Comparison of ENCODE assay signal across 9 cellular contexts in genomic region chr12:111056618-111057521, GRCh38. TPM values are rescaled to one million over a fixed set of nuclear protein-coding genes. Genes with fewer than 3 reads are reported as not detected.
DNase-seq lines count a peak whose midpoint lies in the region; ATAC-seq, FAIRE-seq and TF ChIP-seq lines count a peak whose summit lies in the region.
"Had no signal": no experiment of that assay in that cellular context is flagged by ENCODE, and none has a peak within 500 bp of the region (broad histone marks: within the 10 kb centered on the region; RNA-seq: fewer than 3 reads in every experiment).

No MANE protein-coding gene starts in this region.

- POLR2A ChIA-PET in H1 (lab: Charles Lee; ENCODE audit: partially characterized antibody), result interaction anchor here (1.1 kb wide), 1 partner anchor 94 kb away, joined by 4 read pairs; no protein-coding TSS in a partner anchor

- no peak overlapping the region; the same call in 1 of the 2 replicates for H4K8ac ChIP-seq in H1 (ENCODE audit: extremely low read depth, insufficient read depth, low read length)

- H3K4me1 ChIP-seq in H1 (replicated peaks in 1 of 4; ENCODE audit: control insufficient read depth in 3 of 4, insufficient read depth in 4 of 4, low read length in 3 of 4) (peaks cover 0 to 14% (median 9%) of the 10 kb centered on the region in 4 experiments; a peak in 5 of 7 replicates), thyroid gland (no peaks in the 10 kb centered on the region)

- no peak overlapping the region for H3K4ac ChIP-seq in H1 (replicated peaks; ENCODE audit: insufficient read length, low read depth, low read length)

- H3K56ac ChIP-seq in H1 (replicated peaks; ENCODE audit: insufficient read length, low read depth, low read length), result no peak overlapping the region

- FAIRE-seq in H1 (lab: Jason Lieb, UNC), result no peak

- no peak overlapping the region for H3K14ac ChIP-seq in H1 (ENCODE audit: insufficient read length)

- H3K27me3 ChIP-seq in H1 (replicated peaks in 1 of 4; ENCODE audit: control insufficient read depth in 3 of 4, extremely low read depth in 1 of 4, insufficient read depth in 3 of 4, low read length in 3 of 4), result no peaks in the 10 kb centered on the region; a peak in 1 of 7 replicates
- H3K27me3 ChIP-seq in thyroid gland, result no peaks in the 10 kb centered on the region
- H3K27me3 ChIP-seq: heart right ventricle had no signal

- peaks cover 0 to 10% of the 10 kb centered on the region in 2 experiments; a peak in 1 of 4 replicates for H3K79me2 ChIP-seq in H1 (ENCODE audit: control insufficient read depth in 1 of 2, insufficient read depth in 2 of 2, low read length in 2 of 2)

- CTCF ChIA-PET in H1 (lab: Charles Lee; ENCODE audit: partially characterized antibody), result interaction anchor here (0.9 to 1.5 kb wide), 4 partner anchors 16 to 126 kb away, joined by 3 read pairs; no protein-coding TSS in a partner anchor

- peaks cover 2 to 9% of the 10 kb centered on the region in 2 experiments for H4K20me1 ChIP-seq in H1 (replicated peaks in 1 of 2; ENCODE audit: control insufficient read depth in 1 of 2, insufficient read depth in 2 of 2, low read length in 2 of 2)

- no peak overlapping the region for H3K23ac ChIP-seq in H1 (ENCODE audit: insufficient read length)

- no peak for DNase-seq in H1 (ENCODE audit: low read depth in 1 of 2, low spot score in 2 of 2)
- DNase-seq in stimulated activated CD8-positive, alpha-beta memory T cell treated with anti-CD3 and anti-CD28 coated beads, Interleukin-15, amount 100 ng/mL, for 48 hours (ENCODE audit: low read depth in 2 of 2), result peak; percentile 45 to 58
- DNase-seq in DMS53 treated with DMSO at 0.1 percent for 48 hours (lab: John Stamatoyannopoulos, UW; ENCODE audit: unreplicated experiment), result no peak
- no peak for DNase-seq in thyroid gland
- DNase-seq in EL, result no peak
- DNase-seq in DMS79 (lab: John Stamatoyannopoulos, UW), result no peak
- DNase-seq: heart right ventricle had no signal

- H2BK5ac ChIP-seq in H1 (ENCODE audit: low read depth, low read length), result peak overlapping the region; percentile 78

- H3K23me2 ChIP-seq in H1 (ENCODE audit: low read depth, low read length), result 0 out of 2 replicates have a peak, but pooled peaks cover 2% of the 10 kb centered on the region

- intact Hi-C loops in thyroid gland (cut with DNase I), result no loop called here

- no peak for TF ChIP-seq RAD21 in H1 (IDR thresholded peaks at IDR 0.05 in 1 of 2, conservative IDR thresholded peaks at IDR 0.05 in 1 of 2; ENCODE audit: low read depth in 2 of 2, low read length in 2 of 2)

- no peak overlapping the region for H3K4me3 ChIP-seq in H1 (ENCODE audit: extremely low read depth in 1 of 4, insufficient read depth in 2 of 4, low read depth in 3 of 4, low read length in 4 of 4)
- H3K4me3 ChIP-seq in thyroid gland (replicated peaks in 1 of 3), result no peak overlapping the region
- H3K4me3 ChIP-seq: heart right ventricle had no signal

- H2BK12ac ChIP-seq in H1 (ENCODE audit: low read depth, low read length), result peak overlapping the region; percentile 90; the same call in 1 of the 2 replicates

- H3K9me3 ChIP-seq in H1 (ENCODE audit: insufficient read depth in 2 of 2, low read depth in 1 of 2, low read length in 1 of 2), result no peaks in the 10 kb centered on the region
- no peaks in the 10 kb centered on the region for H3K9me3 ChIP-seq in thyroid gland

- 92% methylated on average over 8 of the region's 8 CpGs; no CpG with 5 or more reads in 1 of the 2 experiments for whole genome bisulfite sequencing in H1 (ENCODE audit: extremely low coverage in 1 of 2, insufficient coverage in 1 of 2, insufficient read length in 1 of 2, insufficient replicate concordance in 2 of 2, low coverage in 1 of 2, low lambda C conversion rate in 2 of 2, missing lambda C conversion rate in 1 of 2), 2 experiments
- WGBS in thyroid gland, 2 donors, result 81% methylated on average over 8 of the region's 8 CpGs

- no peak overlapping the region for H3K4me2 ChIP-seq in H1 (ENCODE audit: insufficient read depth in 1 of 2, low read depth in 2 of 2, low read length in 2 of 2)

- TF ChIP-seq EP300 in H1 (IDR thresholded peaks at IDR 0.05; ENCODE audit: borderline replicate concordance in 1 of 2, low read depth in 2 of 2, low read length in 2 of 2), result no peak

- peak; percentile 44 for ATAC-seq in HG02885 (IDR thresholded peaks at IDR 0.05; ENCODE audit: poor library complexity, unreplicated experiment)
- ATAC-seq in activated CD4-positive, CD25-positive, alpha-beta regulatory T cell treated with anti-CD3 and anti-CD28 coated beads, Interleukin-2, amount 50 U/mL, for 24 hours, result peak; percentile 93 to 94

- no peaks in the 10 kb centered on the region for H3K36me3 ChIP-seq in H1 (ENCODE audit: control insufficient read depth in 2 of 4, insufficient read depth in 4 of 4, low read length in 3 of 4)
- H3K36me3 ChIP-seq in thyroid gland, result no peaks in the 10 kb centered on the region
- H3K36me3 ChIP-seq: heart right ventricle had no signal

- peak overlapping the region; percentile 84 for H2AK5ac ChIP-seq in H1 (ENCODE audit: low read depth, low read length)

- no peak overlapping the region for H2AFZ ChIP-seq in H1 (ENCODE audit: low read length)

- no peak overlapping the region for H3K9ac ChIP-seq in H1 (replicated peaks in 1 of 4; ENCODE audit: extremely low read depth in 1 of 4, low read depth in 3 of 4, low read length in 3 of 4)

- TF ChIP-seq CTCF in H1 (IDR thresholded peaks at IDR 0.05; ENCODE audit: control extremely low read depth in 1 of 3, insufficient read depth in 1 of 3, low read depth in 1 of 3, low read length in 3 of 3) (no peak), thyroid gland (IDR thresholded peaks at IDR 0.05) (no peak)

- TF ChIP-seq POLR2A in H1 (IDR thresholded peaks at IDR 0.05; ENCODE audit: control extremely low read depth in 1 of 2, low read depth in 2 of 2, low read length in 2 of 2) (no peak), thyroid gland (IDR thresholded peaks at IDR 0.05) (no peak)

- peaks cover 19% of the 10 kb centered on the region for H3K79me1 ChIP-seq in H1 (ENCODE audit: low read depth, low read length)

- H3K27ac ChIP-seq in H1 (ENCODE audit: low read depth, low read length) (peak overlapping the region; percentile 29; the same call in 1 of the 2 replicates), thyroid gland (no peak overlapping the region)

- H3K18ac ChIP-seq in H1 (ENCODE audit: extremely low read depth, low read length), result peak overlapping the region; percentile 34; the same call in 1 of the 2 replicates

- peak overlapping the region; percentile 79 for H4K91ac ChIP-seq in H1 (replicated peaks; ENCODE audit: insufficient read length, low read length)

- H2BK15ac ChIP-seq in H1 (ENCODE audit: low read length), result peak overlapping the region; percentile 99

- H2BK20ac ChIP-seq in H1 (ENCODE audit: low read length), result peak overlapping the region; percentile 15

- H2BK120ac ChIP-seq in H1 (replicated peaks; ENCODE audit: low read depth, low read length), result no peak overlapping the region

- H4K5ac ChIP-seq in H1 (ENCODE audit: insufficient read length, low read depth, low read length), result no peak overlapping the region

TF ChIP-seq in H1, 55 proteins besides CTCF, POLR2A, EP300 and RAD21:
- TF ChIP-seq SRF (IDR thresholded peaks at IDR 0.05; ENCODE audit: low read depth, low read length), result no peak
- TF ChIP-seq TCF12 (IDR thresholded peaks at IDR 0.05; ENCODE audit: low read depth, low read length), result no peak
- no peak for TF ChIP-seq TBP (IDR thresholded peaks at IDR 0.05; ENCODE audit: low read depth, low read length)
- TF ChIP-seq RBBP5 (IDR thresholded peaks at IDR 0.05; ENCODE audit: borderline replicate concordance, low read depth, low read length), result no peak
- no peak for TF ChIP-seq HDAC6 (IDR thresholded peaks at IDR 0.05; ENCODE audit: low read depth, low read length)
- no peak for TF ChIP-seq RNF2 (IDR thresholded peaks at IDR 0.05; ENCODE audit: borderline replicate concordance, low read depth, low read length, missing control alignments, poor library complexity, severe bottlenecking)
- TF ChIP-seq SUZ12 (IDR thresholded peaks at IDR 0.05; ENCODE audit: low read length), result no peak
- TF ChIP-seq POU5F1 (IDR thresholded peaks at IDR 0.05; ENCODE audit: low read depth, low read length), result no peak
- TF ChIP-seq NANOG (IDR thresholded peaks at IDR 0.05; ENCODE audit: insufficient read depth, low read depth, low read length, poor library complexity, severe bottlenecking), result no peak
- no peak for TF ChIP-seq BRCA1 (IDR thresholded peaks at IDR 0.05; ENCODE audit: low read depth, low read length)
- no peak for TF ChIP-seq CREB1 (IDR thresholded peaks at IDR 0.05)
- no peak for TF ChIP-seq MAX (IDR thresholded peaks at IDR 0.05)
- no peak for TF ChIP-seq MAFK (IDR thresholded peaks at IDR 0.05; ENCODE audit: low read depth, low read length)
- no peak for TF ChIP-seq NRF1 (IDR thresholded peaks at IDR 0.05; ENCODE audit: low read depth, low read length)
- no peak for TF ChIP-seq POLR2AphosphoS5 (IDR thresholded peaks at IDR 0.05; ENCODE audit: low read depth, low read length)
- TF ChIP-seq FOSL1 (IDR thresholded peaks at IDR 0.05; ENCODE audit: insufficient read depth, low read depth, low read length), result no peak
- no peak for TF ChIP-seq GABPA (IDR thresholded peaks at IDR 0.05; ENCODE audit: borderline replicate concordance, insufficient read depth, low read length)

RNA-seq across cellular contexts. Expression of gene CUX2, which starts 22.9 kb away (rescaled TPM):
- total RNA-seq in H1 (2021; fragmentation: NEBNext Ultra II Directional; extraction: Animal tissue kit (Norgen Biotek cat#: 25700)), result 4.8 and 6.5 TPM in 2 replicates
- polyA plus RNA-seq in H1 (2011; rRNA removed), result 1.8 and 2.7 TPM in 2 replicates
- 2.0 TPM for polyA plus RNA-seq in H1 (2011; cell fraction: cytosol; rRNA removed)
- 4.0 TPM for polyA plus RNA-seq in H1 (2011; cell fraction: nucleus; rRNA removed)
- polyA plus RNA-seq in H1 (2012, experiment 1 of 2), result 3.9 to 4.3 TPM (median 4.1 TPM) in 4 replicates
- polyA plus RNA-seq in H1 (2012, experiment 2 of 2), result 1.4 TPM
- polyA plus RNA-seq in H1 (2013, experiment 1 of 2), result 2.7 TPM
- 2.2 TPM for polyA plus RNA-seq in H1 (2013, experiment 2 of 2)
- 2.3 and 2.6 TPM in 2 replicates for polyA minus RNA-seq in H1 (2011; rRNA and poly(A)+ RNA removed)
- polyA minus RNA-seq in H1 (2011; cell fraction: cytosol; rRNA and poly(A)+ RNA removed), result 2.6 TPM
- 5.4 TPM for polyA minus RNA-seq in H1 (2011; cell fraction: nucleus; rRNA and poly(A)+ RNA removed)
- total RNA-seq in thyroid gland, result 10 to 100 TPM in 2 of 4 donors, 1 to 10 TPM in 2; 2.6 to 12.4 (median 10.5) TPM
- polyA plus RNA-seq: heart right ventricle had no signal

Comparison
In these comparisons a context has a peak if more than half of its experiments do, and no peak if none do; other contexts are left out.
1. DNase-seq: peak in stimulated activated CD8-positive, alpha-beta memory T cell treated with anti-CD3 and anti-CD28 coated beads, Interleukin-15, amount 100 ng/mL, for 48 hours (2 of 2); none in H1 (0 of 2), DMS53 treated with DMSO at 0.1 percent for 48 hours (single experiment), thyroid gland (0 of 2), EL (single experiment) and DMS79 (single experiment).